In genomic region chr10:33240931-33241330, GRCh38 we compare ENCODE assay signal across 14 cellular contexts.
A peak's percentile ranks its signal among the peaks of the same experiment; 100 is the strongest.
DNase-seq lines count a peak whose midpoint lies in the region; ATAC-seq and TF ChIP-seq lines count a peak whose summit lies in the region.
"Had no signal": no experiment of that assay in that cellular context is flagged by ENCODE, and none has a peak within 500 bp of the region (broad histone marks: within the 10 kb centered on the region; RNA-seq: fewer than 3 reads in every experiment).

No MANE protein-coding gene starts in this region.

- TF ChIP-seq EP300 in ovary (IDR thresholded peaks at IDR 0.05): no peak

- peak overlapping the region; percentile 66 for H3K4me2 ChIP-seq in GM23248 (ENCODE audit: unreplicated experiment)

- peaks cover 93% of the 10 kb centered on the region for H3F3A ChIP-seq in GM23248 (ENCODE audit: insufficient read depth)

- no peaks in the 10 kb centered on the region for H4K20me1 ChIP-seq in GM23248 (ENCODE audit: insufficient read depth)

- peak overlapping the region; percentile 37; the same call in 1 of the 2 replicates for H3K9ac ChIP-seq in GM23248

- no peak for TF ChIP-seq POLR2A in ovary (IDR thresholded peaks at IDR 0.05)

- no peaks in the 10 kb centered on the region for H3K27me3 ChIP-seq in GM23248 (replicated peaks; ENCODE audit: insufficient read depth)
- H3K27me3 ChIP-seq in lower lobe of right lung (ENCODE audit: low read depth): no peaks in the 10 kb centered on the region
- H3K27me3 ChIP-seq in ovary: no peaks in the 10 kb centered on the region
- H3K27me3 ChIP-seq: esophagus squamous epithelium had no signal

- H3K79me2 ChIP-seq in GM23248 (ENCODE audit: insufficient read depth): peaks cover 56% of the 10 kb centered on the region

- TF ChIP-seq CTCF in lower lobe of right lung (IDR thresholded peaks at IDR 0.05) (no peak), ovary (IDR thresholded peaks at IDR 0.05) (no peak)

- H3K27ac ChIP-seq in GM23248 (peak overlapping the region; percentile 91), lower lobe of right lung (peak overlapping the region; percentile 34), ovary (no peak overlapping the region)
- H3K27ac ChIP-seq: esophagus squamous epithelium had no signal

- no peaks in the 10 kb centered on the region for H3K9me3 ChIP-seq in GM23248 (ENCODE audit: low read depth)
- H3K9me3 ChIP-seq in lower lobe of right lung: no peaks in the 10 kb centered on the region
- H3K9me3 ChIP-seq in ovary: no peaks in the 10 kb centered on the region
- H3K9me3 ChIP-seq: esophagus squamous epithelium had no signal

- no peak for ATAC-seq in lower lobe of right lung
- ATAC-seq in HG03135 (IDR thresholded peaks at IDR 0.05; ENCODE audit: unreplicated experiment): no peak

- H2AFZ ChIP-seq in GM23248: no peak overlapping the region

- WGBS in GM23248 (ENCODE audit: low coverage in 1 of 2, low lambda C conversion rate in 2 of 2, missing lambda C conversion rate in 2 of 2), 2 experiments: 2 to 3% methylated on average over 2 of the region's 2 CpGs
- 8 to 29% (median 18%) methylated on average over 2 of the region's 2 CpGs for WGBS in ovary, 3 donors

- DNase-seq in AG08395 (ENCODE audit: low spot score): peak; percentile 78
- DNase-seq in GM23248: peak; percentile 71
- peak; percentile 57 for DNase-seq in amniotic epithelial cell (ENCODE audit: low read depth)
- no peak for DNase-seq in lower lobe of right lung
- no peak for DNase-seq in ecto neural progenitor cell (ENCODE audit: low spot score)
- no peak for DNase-seq in stimulated activated CD4-positive, alpha-beta T cell treated with anti-CD3 and anti-CD28 coated beads, Interleukin-12 subunit alpha, Interleukin-12 subunit beta, amount 100 ng/mL, for 4 hours
- DNase-seq in ovary: no peak
- DNase-seq: activated CD4-positive, CD25-positive, alpha-beta regulatory T cell; activated naive CD8-positive, alpha-beta T cell treated with anti-CD3 and anti-CD28 coated beads, Interleukin-2, amount 10 ng/mL, durations not matched to agents 7 days and 5 days; esophagus squamous epithelium; NCI-H524 treated with DMSO at 0.1 percent for 48 hours; stimulated activated CD4-positive, alpha-beta T cell treated with anti-CD3 and anti-CD28 coated beads, Interleukin-4, amount 100 ng/mL, for 4 hours; stimulated activated naive CD4-positive, alpha-beta T cell treated with Interleukin-2 at 50 U/mL for 16 hours had no signal

- in situ Hi-C loops in GM23248 (cut with MboI): no loop called here

- intact Hi-C loops in lower lobe of right lung (cut with DNase I): no loop called here
- intact Hi-C loops in ovary (cut with DNase I): no loop called here

- H3K4me1 ChIP-seq in GM23248 (ENCODE audit: insufficient read depth) (peaks cover 62% of the 10 kb centered on the region), lower lobe of right lung (peaks cover 14% of the 10 kb centered on the region), ovary (ENCODE audit: insufficient read depth) (peaks cover 9% of the 10 kb centered on the region)

- H3K9me2 ChIP-seq in GM23248 (ENCODE audit: insufficient read depth): no peaks in the 10 kb centered on the region

- H3K36me3 ChIP-seq in GM23248 (ENCODE audit: low read depth) (peaks cover 9% of the 10 kb centered on the region; the same call in 1 of the 2 replicates), lower lobe of right lung (peaks cover 15% of the 10 kb centered on the region), ovary (no peaks in the 10 kb centered on the region)

- peak overlapping the region; percentile 33 for H3K4me3 ChIP-seq in GM23248
- no peak overlapping the region for H3K4me3 ChIP-seq in lower lobe of right lung
- no peak overlapping the region for H3K4me3 ChIP-seq in ovary
- H3K4me3 ChIP-seq: esophagus squamous epithelium had no signal

Comparison
In these comparisons a context has a peak if more than half of its experiments do, and no peak if none do; other contexts are left out.
1. DNase-seq: peak in AG08395 (single experiment), GM23248 (single experiment) and amniotic epithelial cell (single experiment); none in lower lobe of right lung (single experiment), ecto neural progenitor cell (single experiment), stimulated activated CD4-positive, alpha-beta T cell treated with anti-CD3 and anti-CD28 coated beads, Interleukin-12 subunit alpha, Interleukin-12 subunit beta, amount 100 ng/mL, for 4 hours (single experiment) and ovary (0 of 5).
2. H3K27ac ChIP-seq: peak in GM23248 (single experiment) and lower lobe of right lung (single experiment); none in ovary (0 of 2).